Comparison of ENCODE assay signal across 8 cellular contexts in genomic region chr10:6382081-6382480, GRCh38.
DNase-seq lines count a peak whose midpoint lies in the region; ATAC-seq and TF ChIP-seq lines count a peak whose summit lies in the region.

No MANE protein-coding gene starts in this region.

- ATAC-seq in GM18498 (IDR thresholded peaks at IDR 0.05; ENCODE audit: unreplicated experiment) (peak; percentile 84), HG03175 (IDR thresholded peaks at IDR 0.05; ENCODE audit: unreplicated experiment) (peak; percentile 70), left ventricle myocardium superior (peak; percentile 57), GM18870 (IDR thresholded peaks at IDR 0.05; ENCODE audit: unreplicated experiment) (no peak)

- peaks cover 0 to 14% (median 0%) of the 10 kb centered on the region in 4 donors for H3K9me3 ChIP-seq in tibial nerve

- intact Hi-C loops in left ventricle myocardium superior (cut with micrococcal nuclease): no loop called here

- no peak for TF ChIP-seq CTCF in tibial nerve (IDR thresholded peaks at IDR 0.05)

- H3K36me3 ChIP-seq in tibial nerve: no peaks in the 10 kb centered on the region

- H3K27ac ChIP-seq in tibial nerve: peak overlapping the region in 3 of 4 donors; percentile 24 to 56 (median 28)

- WGBS in tibial nerve, 2 donors: 46% methylated on average over 7 of the region's 7 CpGs

- no peak for TF ChIP-seq POLR2A in tibial nerve (IDR thresholded peaks at IDR 0.05)

- peaks cover 0 to 25% (median 8%) of the 10 kb centered on the region in 4 donors for H3K4me1 ChIP-seq in tibial nerve

- DNase-seq in activated T-cell treated with anti-CD3 and anti-CD28 coated beads for 24 hours (ENCODE audit: low read depth) (peak; percentile 49), left ventricle myocardium superior (no peak), tibial nerve (ENCODE audit: low spot score in 2 of 2) (peak in 1 of 2 donors; percentile 38), NCI-H1048 (lab: John Stamatoyannopoulos, UW) (no peak), hepatic stellate cell (ENCODE audit: low spot score) (no peak)

- TF ChIP-seq EP300 in tibial nerve (IDR thresholded peaks at IDR 0.05): peak in 1 of 2 donors; percentile 58

- no peaks in the 10 kb centered on the region for H3K27me3 ChIP-seq in tibial nerve

- peak overlapping the region in 1 of 4 donors; percentile 19 for H3K4me3 ChIP-seq in tibial nerve
